In genomic region chr1:234782057-234782800, GRCh38 we compare ENCODE assay signal across 17 cellular contexts.
DNase-seq lines count a peak whose midpoint lies in the region; ATAC-seq and TF ChIP-seq lines count a peak whose summit lies in the region.
"Had no signal": no experiment of that assay in that cellular context is flagged by ENCODE, and none has a peak within 500 bp of the region (broad histone marks: within the 10 kb centered on the region; RNA-seq: fewer than 3 reads in every experiment).

No MANE protein-coding gene starts in this region.

- H3K9me3 ChIP-seq in adipocyte (ENCODE audit: control insufficient read depth, low read length) (no peaks in the 10 kb centered on the region), transverse colon (no peaks in the 10 kb centered on the region)
- H3K9me3 ChIP-seq: left lung, pancreas had no signal

- peak; percentile 31 for DNase-seq in AG08395 (ENCODE audit: low spot score)
- DNase-seq in H7, result peak; percentile 37
- peak; percentile 34 for DNase-seq in adipocyte (ENCODE audit: low read depth)
- peak; percentile 23 for DNase-seq in iPS-NIHi7 (ENCODE audit: extremely low spot score)
- DNase-seq in GM19238 (ENCODE audit: insufficient read length, low spot score), result no peak
- no peak for DNase-seq in mesothelial cell of epicardium (ENCODE audit: low spot score in 2 of 2, unreplicated experiment in 2 of 2)
- DNase-seq in transverse colon, result no peak
- DNase-seq: activated CD8-positive, alpha-beta T cell treated with anti-CD3 and anti-CD28 coated beads, Interleukin-2, amount 10 ng/mL, durations not matched to agents 7 days and 5 days; foreskin melanocyte; left lung; NCI-H1105; NK-92 treated with Interleukin-12 subunit alpha and Interleukin-12 subunit beta, amount 100 ng/mL, for 24 hours; pancreas; stimulated activated CD4-positive, alpha-beta T cell treated with anti-CD3 and anti-CD28 coated beads, Interleukin-4, amount 100 ng/mL, for 1 hour had no signal

- H3K9me3 Mint-ChIP-seq in mesothelial cell of epicardium, result no peaks in the 10 kb centered on the region
- H3K9me3 Mint-ChIP-seq: central memory CD8-positive, alpha-beta T cell; endodermal cell had no signal

- H3K4me3 ChIP-seq in H7 (ENCODE audit: insufficient read depth, low read depth, low read length), result no peak overlapping the region
- no peak overlapping the region for H3K4me3 ChIP-seq in adipocyte (ENCODE audit: low read length)
- no peak overlapping the region for H3K4me3 ChIP-seq in transverse colon
- H3K4me3 ChIP-seq: left lung, pancreas had no signal

- H3K27ac ChIP-seq in transverse colon, result no peak overlapping the region
- H3K27ac ChIP-seq: left lung, pancreas had no signal

- no peak for ATAC-seq in GM18868 (IDR thresholded peaks at IDR 0.05; ENCODE audit: unreplicated experiment)
- ATAC-seq: activated CD8-positive, alpha-beta T cell treated with anti-CD3 and anti-CD28 coated beads, Interleukin-2, amount 10 ng/mL, durations not matched to agents 7 days and 5 days; left lung had no signal

- intact Hi-C loops in transverse colon (cut with DNase I; ENCODE audit: low total_unique reads), result no loop called here

- no peak for TF ChIP-seq EP300 in transverse colon (IDR thresholded peaks at IDR 0.05; ENCODE audit: low read depth)

- WGBS in transverse colon (ENCODE audit: low coverage in 1 of 2), 2 donors, result 86 to 90% methylated on average over 8 of the region's 8 CpGs

- no peak overlapping the region for H3K9ac ChIP-seq in adipocyte (ENCODE audit: low read length)

- TF ChIP-seq POLR2A in transverse colon (IDR thresholded peaks at IDR 0.05), result no peak

- H3K36me3 Mint-ChIP-seq in mesothelial cell of epicardium, result no peaks in the 10 kb centered on the region

- H3K4me3 Mint-ChIP-seq in mesothelial cell of epicardium, result no peak overlapping the region
- H3K4me3 Mint-ChIP-seq: activated CD8-positive, alpha-beta T cell treated with anti-CD3 and anti-CD28 coated beads, Interleukin-2, amount 10 ng/mL, durations not matched to agents 7 days and 5 days; central memory CD8-positive, alpha-beta T cell; endodermal cell had no signal

- in situ Hi-C loops in transverse colon (cut with MboI; ENCODE audit: low pct_ligation_motif_present in 1 of 4, low pct_unique_long_range_greater_than_20kb in 1 of 4, low sequenced_read_pairs in 3 of 4), result no loop called here

- TF ChIP-seq CTCF in mesothelial cell of epicardium (IDR thresholded peaks at IDR 0.05; ENCODE audit: unreplicated experiment), result no peak
- no peak for TF ChIP-seq CTCF in transverse colon (IDR thresholded peaks at IDR 0.05)

- H3K27me3 Mint-ChIP-seq in mesothelial cell of epicardium (ENCODE audit: low read depth), result no peaks in the 10 kb centered on the region
- H3K27me3 Mint-ChIP-seq: central memory CD8-positive, alpha-beta T cell had no signal

- H3K27me3 ChIP-seq in H7 (ENCODE audit: control insufficient read depth, insufficient read depth, low read length) (peaks cover 5% of the 10 kb centered on the region; the same call in 1 of the 2 replicates), adipocyte (replicated peaks; ENCODE audit: control insufficient read depth, insufficient read depth, low read length) (peaks cover 58% of the 10 kb centered on the region), transverse colon (peaks cover 21% of the 10 kb centered on the region)
- H3K27me3 ChIP-seq: pancreas had no signal

- H3K4me1 ChIP-seq in adipocyte (ENCODE audit: control insufficient read depth, insufficient read depth, low read length), result no peaks in the 10 kb centered on the region
- no peaks in the 10 kb centered on the region for H3K4me1 ChIP-seq in transverse colon

- H3K27ac Mint-ChIP-seq in mesothelial cell of epicardium, result no peak overlapping the region
- H3K27ac Mint-ChIP-seq: activated CD8-positive, alpha-beta T cell treated with anti-CD3 and anti-CD28 coated beads, Interleukin-2, amount 10 ng/mL, durations not matched to agents 7 days and 5 days; endodermal cell had no signal

- H3K36me3 ChIP-seq in H7 (replicated peaks; ENCODE audit: control insufficient read depth, insufficient read depth, low read length) (no peaks in the 10 kb centered on the region), adipocyte (ENCODE audit: control insufficient read depth, insufficient read depth, low read length, severe bottlenecking) (no peaks in the 10 kb centered on the region), transverse colon (no peaks in the 10 kb centered on the region)
- H3K36me3 ChIP-seq: left lung, pancreas had no signal

- H3K4me1 Mint-ChIP-seq in mesothelial cell of epicardium, result peaks cover 4% of the 10 kb centered on the region
- H3K4me1 Mint-ChIP-seq: central memory CD8-positive, alpha-beta T cell had no signal

Comparison
In these comparisons a context has a peak if more than half of its experiments do, and no peak if none do; other contexts are left out.
1. DNase-seq: peak in AG08395 (single experiment), H7 (single experiment), adipocyte (single experiment) and iPS-NIHi7 (single experiment); none in GM19238 (single experiment), mesothelial cell of epicardium (0 of 2) and transverse colon (single experiment).